ENCODE assay signal across 18 cellular contexts in the genomic region with DNA sequence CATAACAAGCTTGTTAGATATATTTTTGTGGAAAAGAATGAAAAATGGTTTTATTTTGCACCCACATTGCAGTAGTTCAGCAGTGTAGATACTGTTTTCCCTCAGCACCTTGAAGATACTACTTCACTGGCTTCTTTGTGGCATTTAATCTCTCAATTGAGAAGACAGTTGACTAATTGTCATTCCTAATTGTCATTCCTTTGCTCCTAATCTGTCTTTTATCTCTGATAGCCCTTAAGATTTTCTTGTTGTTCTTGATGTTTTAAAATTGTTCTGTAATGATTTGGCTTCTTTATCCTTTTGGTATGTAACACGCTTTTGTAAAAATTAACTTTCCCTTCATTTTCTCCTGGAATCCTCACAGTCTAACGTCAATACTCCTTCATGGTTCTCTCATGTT. TPM values are rescaled to one million over a fixed set of nuclear protein-coding genes. Genes with fewer than 3 reads are reported as not detected.
DNase-seq lines count a peak whose midpoint lies in the region; ATAC-seq, FAIRE-seq and TF ChIP-seq lines count a peak whose summit lies in the region.
"Had no signal": no experiment of that assay in that cellular context is flagged by ENCODE, and none has a peak within 500 bp of the region (broad histone marks: within the 10 kb centered on the region; RNA-seq: fewer than 3 reads in every experiment).

No MANE protein-coding gene starts in this region.

- in situ Hi-C loops in G401 (cut with HindIII; ENCODE audit: low sequenced_read_pairs) = no loop called here

- 0 out of 2 replicates have a peak overlapping the region, but pooled peaks have one; percentile 22 for H3K27ac Mint-ChIP-seq in GM23338
- H3K27ac Mint-ChIP-seq: CD4-positive, CD25-positive, alpha-beta regulatory T cell had no signal

- H2AFZ ChIP-seq in GM23338 (no peak overlapping the region), H1 (ENCODE audit: low read length) (no peak overlapping the region), neuronal stem cell (ENCODE audit: low read length) (no peak overlapping the region)

- H2BK120ac ChIP-seq in H1 (replicated peaks; ENCODE audit: low read depth, low read length) = no peak overlapping the region
- H2BK120ac ChIP-seq in neuronal stem cell (ENCODE audit: low read depth, low read length) = no peak overlapping the region

- H3K23me2 ChIP-seq in H1 (ENCODE audit: low read depth, low read length) = no peaks in the 10 kb centered on the region

- H3K23ac ChIP-seq in H1 (ENCODE audit: insufficient read length) = no peak overlapping the region
- H3K23ac ChIP-seq in neuronal stem cell (ENCODE audit: low read depth, low read length, poor library complexity) = no peak overlapping the region

- no peak for FAIRE-seq in H1 (lab: Jason Lieb, UNC)
- FAIRE-seq: A204.1, GM12891 had no signal

- H3F3A ChIP-seq in GM23338 (replicated peaks; ENCODE audit: low read depth) = no peaks in the 10 kb centered on the region; the same call in 1 of the 2 replicates

- TF ChIP-seq CTCF in GM23338 (conservative IDR thresholded peaks at IDR 0.05; ENCODE audit: low read depth in 2 of 2) (no peak), H1 (IDR thresholded peaks at IDR 0.05; ENCODE audit: control extremely low read depth in 1 of 3, insufficient read depth in 1 of 3, low read depth in 1 of 3, low read length in 3 of 3) (no peak)

- H2AK5ac ChIP-seq in H1 (ENCODE audit: low read depth, low read length) (no peak overlapping the region), neuronal stem cell (ENCODE audit: low read depth, low read length) (no peak overlapping the region)

- no peak for DNase-seq in GM23338 (ENCODE audit: low spot score)
- DNase-seq in H1 (ENCODE audit: low read depth in 1 of 2, low spot score in 2 of 2) = no peak
- DNase-seq in neuronal stem cell (ENCODE audit: low spot score) = no peak
- no peak for DNase-seq in activated naive CD4-positive, alpha-beta T cell treated with Interleukin-2 at 50 U/mL for 16 hours
- DNase-seq in G401 (ENCODE audit: low spot score) = no peak
- DNase-seq: ACHN; BE2C; C1 segment of cervical spinal cord; CD4-positive, CD25-positive, alpha-beta regulatory T cell; DMS79 treated with DMSO at 0.1 percent for 48 hours; EL; GOT3; Kasumi-1; KG1 had no signal

- H3K4me1 ChIP-seq in GM23338 (ENCODE audit: insufficient read depth) (peaks cover 19% of the 10 kb centered on the region; the same call in 1 of the 2 replicates), HUES6 (ENCODE audit: control insufficient read depth, insufficient read depth, low read length) (peaks cover 30% of the 10 kb centered on the region), H1 (replicated peaks in 1 of 4; ENCODE audit: control insufficient read depth in 3 of 4, insufficient read depth in 4 of 4, low read length in 3 of 4) (peaks cover 0 to 7% (median 2%) of the 10 kb centered on the region in 4 experiments; a peak in 5 of 7 replicates), neuronal stem cell (ENCODE audit: control insufficient read depth in 2 of 2, insufficient read depth in 1 of 2, low read depth in 1 of 2, low read length in 2 of 2) (no peaks in the 10 kb centered on the region)
- H3K4me1 ChIP-seq: BE2C had no signal

- H3K18ac ChIP-seq in H1 (ENCODE audit: extremely low read depth, low read length) (no peak overlapping the region), neuronal stem cell (ENCODE audit: low read length) (no peak overlapping the region)

- H3K9ac ChIP-seq in HUES6 (ENCODE audit: low read length) = no peak overlapping the region
- no peak overlapping the region for H3K9ac ChIP-seq in H1 (replicated peaks in 1 of 4; ENCODE audit: extremely low read depth in 1 of 4, low read depth in 3 of 4, low read length in 3 of 4)
- no peak overlapping the region for H3K9ac ChIP-seq in neuronal stem cell (ENCODE audit: low read depth, low read length, poor library complexity)

- H3K27me3 Mint-ChIP-seq in GM23338 (ENCODE audit: insufficient read depth, low read depth, poor library complexity) = peaks cover 5% of the 10 kb centered on the region

- CTCF ChIA-PET in H1 (lab: Charles Lee; ENCODE audit: partially characterized antibody) = no interaction called here

- no peaks in the 10 kb centered on the region for H3K36me3 ChIP-seq in GM23338 (ENCODE audit: insufficient read depth)
- no peaks in the 10 kb centered on the region for H3K36me3 ChIP-seq in HUES6 (ENCODE audit: control insufficient read depth, insufficient read depth, low read length)
- H3K36me3 ChIP-seq in H1 (ENCODE audit: control insufficient read depth in 2 of 4, insufficient read depth in 4 of 4, low read length in 3 of 4) = no peaks in the 10 kb centered on the region
- no peaks in the 10 kb centered on the region for H3K36me3 ChIP-seq in neuronal stem cell (replicated peaks in 1 of 2; ENCODE audit: control insufficient read depth in 2 of 2, insufficient read depth in 2 of 2, low read length in 2 of 2)
- H3K36me3 ChIP-seq: BE2C, HAP-1 had no signal

- no peaks in the 10 kb centered on the region for H3K79me2 ChIP-seq in GM23338 (replicated peaks; ENCODE audit: insufficient read depth)
- H3K79me2 ChIP-seq in H1 (ENCODE audit: control insufficient read depth in 1 of 2, insufficient read depth in 2 of 2, low read length in 2 of 2) = no peaks in the 10 kb centered on the region

- H3K27ac ChIP-seq in GM23338 (ENCODE audit: low read depth) = peak overlapping the region; percentile 47; the same call in 1 of the 2 replicates
- H3K27ac ChIP-seq in HUES6 (ENCODE audit: low read depth, low read length) = peak overlapping the region; percentile 84
- no peak overlapping the region for H3K27ac ChIP-seq in H1 (ENCODE audit: low read depth, low read length)
- no peak overlapping the region for H3K27ac ChIP-seq in neuronal stem cell (replicated peaks; ENCODE audit: low read length)

- H4K8ac ChIP-seq in H1 (ENCODE audit: extremely low read depth, insufficient read depth, low read length) (no peak overlapping the region), neuronal stem cell (ENCODE audit: low read depth, low read length) (no peak overlapping the region)

- no peak overlapping the region for H3K4ac ChIP-seq in H1 (replicated peaks; ENCODE audit: insufficient read length, low read depth, low read length)
- no peak overlapping the region for H3K4ac ChIP-seq in neuronal stem cell (ENCODE audit: low read length)

- H3K27me3 ChIP-seq in GM23338 (ENCODE audit: insufficient read depth) = no peaks in the 10 kb centered on the region
- no peaks in the 10 kb centered on the region for H3K27me3 ChIP-seq in HUES6 (ENCODE audit: control insufficient read depth, insufficient read depth, low read length)
- H3K27me3 ChIP-seq in H1 (replicated peaks in 1 of 4; ENCODE audit: control insufficient read depth in 3 of 4, extremely low read depth in 1 of 4, insufficient read depth in 3 of 4, low read length in 3 of 4) = no peaks in the 10 kb centered on the region
- no peaks in the 10 kb centered on the region for H3K27me3 ChIP-seq in neuronal stem cell (ENCODE audit: control insufficient read depth in 3 of 3, insufficient read depth in 3 of 3, low read depth in 1 of 3, low read length in 3 of 3)
- H3K27me3 ChIP-seq: BE2C had no signal

- H3K14ac ChIP-seq in H1 (ENCODE audit: insufficient read length) (no peak overlapping the region), neuronal stem cell (ENCODE audit: low read length) (no peak overlapping the region)

- no peak overlapping the region for H3K56ac ChIP-seq in H1 (replicated peaks; ENCODE audit: insufficient read length, low read depth, low read length)

- POLR2A ChIA-PET in H1 (lab: Charles Lee; ENCODE audit: partially characterized antibody) = interaction anchor here (1.4 kb wide), 1 partner anchor 14 kb away, joined by 3 read pairs; no protein-coding TSS in a partner anchor

- peaks cover 27% of the 10 kb centered on the region for H3K4me1 Mint-ChIP-seq in GM23338
- H3K4me1 Mint-ChIP-seq: CD4-positive, CD25-positive, alpha-beta regulatory T cell had no signal

- ATAC-seq in GM23338 = no peak

- H3K4me3 ChIP-seq in GM23338 (no peak overlapping the region), HUES6 (ENCODE audit: low read depth, low read length) (no peak overlapping the region), H1 (ENCODE audit: extremely low read depth in 1 of 4, insufficient read depth in 2 of 4, low read depth in 3 of 4, low read length in 4 of 4) (no peak overlapping the region), neuronal stem cell (ENCODE audit: low read length in 2 of 2) (no peak overlapping the region)
- H3K4me3 ChIP-seq: HAP-1 had no signal

- no peaks in the 10 kb centered on the region for H3K9me3 ChIP-seq in HUES6 (ENCODE audit: control insufficient read depth, insufficient read depth, low read depth, low read length)
- no peaks in the 10 kb centered on the region for H3K9me3 ChIP-seq in H1 (ENCODE audit: insufficient read depth in 2 of 2, low read depth in 1 of 2, low read length in 1 of 2)
- H3K9me3 ChIP-seq in neuronal stem cell (replicated peaks in 1 of 2; ENCODE audit: control insufficient read depth in 2 of 2, insufficient read depth in 1 of 2, low read depth in 1 of 2, low read length in 2 of 2) = no peaks in the 10 kb centered on the region
- H3K9me3 ChIP-seq: BE2C, HAP-1 had no signal

- H4K91ac ChIP-seq in H1 (replicated peaks; ENCODE audit: insufficient read length, low read length) (no peak overlapping the region), neuronal stem cell (ENCODE audit: low read depth, low read length, poor library complexity) (no peak overlapping the region)

- TF ChIP-seq RAD21 in H1 (IDR thresholded peaks at IDR 0.05 in 1 of 2, conservative IDR thresholded peaks at IDR 0.05 in 1 of 2; ENCODE audit: low read depth in 2 of 2, low read length in 2 of 2) = no peak

- H2BK20ac ChIP-seq in H1 (ENCODE audit: low read length) = no peak overlapping the region

- H3K79me1 ChIP-seq in H1 (ENCODE audit: low read depth, low read length) = no peaks in the 10 kb centered on the region
- no peaks in the 10 kb centered on the region for H3K79me1 ChIP-seq in neuronal stem cell (ENCODE audit: low read depth, low read length)

- H3K9me2 ChIP-seq in GM23338 (ENCODE audit: insufficient read depth) = no peaks in the 10 kb centered on the region

- no peak overlapping the region for H3K4me3 Mint-ChIP-seq in GM23338
- H3K4me3 Mint-ChIP-seq: CD4-positive, CD25-positive, alpha-beta regulatory T cell had no signal

- H4K5ac ChIP-seq in H1 (ENCODE audit: insufficient read length, low read depth, low read length) = peak overlapping the region; percentile 71

- 44% methylated on average over 2 of the region's 2 CpGs; no CpG with 5 or more reads in 1 of the 2 experiments for WGBS in H1 (ENCODE audit: extremely low coverage in 1 of 2, insufficient coverage in 1 of 2, insufficient read length in 1 of 2, insufficient replicate concordance in 2 of 2, low coverage in 1 of 2, low lambda C conversion rate in 2 of 2, missing lambda C conversion rate in 1 of 2), 2 experiments
- WGBS in neuronal stem cell (ENCODE audit: extremely low coverage in 2 of 2, insufficient read length in 2 of 2, insufficient replicate concordance in 1 of 2), 2 donors = no CpG with 5 or more reads among the region's 2 CpGs

- H2BK15ac ChIP-seq in H1 (ENCODE audit: low read length) = no peak overlapping the region
- H2BK15ac ChIP-seq in neuronal stem cell (ENCODE audit: low read length) = no peak overlapping the region

- TF ChIP-seq EP300 in H1 (IDR thresholded peaks at IDR 0.05; ENCODE audit: borderline replicate concordance in 1 of 2, low read depth in 2 of 2, low read length in 2 of 2) = no peak

- no peaks in the 10 kb centered on the region for H3K9me3 Mint-ChIP-seq in GM23338
- H3K9me3 Mint-ChIP-seq: CD4-positive, CD25-positive, alpha-beta regulatory T cell had no signal

- TF ChIP-seq POLR2A in H1 (IDR thresholded peaks at IDR 0.05; ENCODE audit: control extremely low read depth in 1 of 2, low read depth in 2 of 2, low read length in 2 of 2) = no peak

- H2BK12ac ChIP-seq in H1 (ENCODE audit: low read depth, low read length) (no peak overlapping the region), neuronal stem cell (ENCODE audit: low read length) (no peak overlapping the region)

- H4K20me1 ChIP-seq in GM23338 (replicated peaks; ENCODE audit: insufficient read depth) (no peaks in the 10 kb centered on the region), H1 (replicated peaks in 1 of 2; ENCODE audit: control insufficient read depth in 1 of 2, insufficient read depth in 2 of 2, low read length in 2 of 2) (no peaks in the 10 kb centered on the region)

- H3K4me2 ChIP-seq in GM23338 (0 out of 2 replicates have a peak overlapping the region, but pooled peaks have one; percentile 30), H1 (ENCODE audit: insufficient read depth in 1 of 2, low read depth in 2 of 2, low read length in 2 of 2) (no peak overlapping the region), neuronal stem cell (ENCODE audit: insufficient read depth, low read length, poor library complexity, severe bottlenecking) (no peak overlapping the region)

- no peaks in the 10 kb centered on the region for H3K36me3 Mint-ChIP-seq in GM23338 (ENCODE audit: low read depth)
- H3K36me3 Mint-ChIP-seq: CD4-positive, CD25-positive, alpha-beta regulatory T cell had no signal

- H2BK5ac ChIP-seq in H1 (ENCODE audit: low read depth, low read length) (no peak overlapping the region), neuronal stem cell (ENCODE audit: low read length) (no peak overlapping the region)

RNA-seq across cellular contexts. Expression of gene CCNYL1, which starts 38.0 kb away (rescaled TPM):
- total RNA-seq in GM23338 (2014; rRNA removed; shearing (Covaris generic)) = 32.1 and 35.1 TPM in 2 replicates
- polyA plus RNA-seq in GM23338 (2016; fragmentation: Nextera tagmentation; extraction: Ambion mirVana) = 19.6 and 20.8 TPM in 2 replicates
- total RNA-seq in H1 (2021; fragmentation: NEBNext Ultra II Directional; extraction: Animal tissue kit (Norgen Biotek cat#: 25700)) = 35.4 and 36.2 TPM in 2 replicates
- 10.0 and 13.3 TPM in 2 replicates for polyA plus RNA-seq in H1 (2011; rRNA removed)
- polyA plus RNA-seq in H1 (2011; cell fraction: cytosol; rRNA removed) = 14.2 TPM
- 15.5 TPM for polyA plus RNA-seq in H1 (2011; cell fraction: nucleus; rRNA removed)
- polyA plus RNA-seq in H1 (2012, experiment 1 of 2) = 14.6 to 24.3 TPM (median 18.2 TPM) in 4 replicates
- polyA plus RNA-seq in H1 (2012, experiment 2 of 2) = 5.1 TPM
- polyA plus RNA-seq in H1 (2013, experiment 1 of 2) = 33.4 TPM
- 31.5 TPM for polyA plus RNA-seq in H1 (2013, experiment 2 of 2)
- polyA minus RNA-seq in H1 (2011; rRNA and poly(A)+ RNA removed) = 16.6 and 23.9 TPM in 2 replicates
- polyA minus RNA-seq in H1 (2011; cell fraction: cytosol; rRNA and poly(A)+ RNA removed) = 16.3 TPM
- 24.5 TPM for polyA minus RNA-seq in H1 (2011; cell fraction: nucleus; rRNA and poly(A)+ RNA removed)
- 24.1 TPM for polyA plus RNA-seq in neuronal stem cell (2013, experiment 1 of 2)
- polyA plus RNA-seq in neuronal stem cell (2013, experiment 2 of 2) = 23.5 TPM
- total RNA-seq in G401 (2014; rRNA removed; shearing (Covaris generic)) = 39.6 and 43.0 TPM in 2 replicates

RNA-seq across cellular contexts. Expression of gene METTL21A, which starts 48.2 kb away (rescaled TPM):
- total RNA-seq in GM23338 (2014; rRNA removed; shearing (Covaris generic)) = 86.0 and 92.8 TPM in 2 replicates
- polyA plus RNA-seq in GM23338 (2016; fragmentation: Nextera tagmentation; extraction: Ambion mirVana) = 106 and 118 TPM in 2 replicates
- 52.2 and 55.0 TPM in 2 replicates for total RNA-seq in H1 (2021; fragmentation: NEBNext Ultra II Directional; extraction: Animal tissue kit (Norgen Biotek cat#: 25700))
- 31.3 and 36.2 TPM in 2 replicates for polyA plus RNA-seq in H1 (2011; rRNA removed)
- polyA plus RNA-seq in H1 (2011; cell fraction: cytosol; rRNA removed) = 42.3 TPM
- polyA plus RNA-seq in H1 (2011; cell fraction: nucleus; rRNA removed) = 28.2 TPM
- 34.3 to 54.3 TPM (median 39.9 TPM) in 4 replicates for polyA plus RNA-seq in H1 (2012, experiment 1 of 2)
- 22.8 TPM for polyA plus RNA-seq in H1 (2012, experiment 2 of 2)
- 49.9 TPM for polyA plus RNA-seq in H1 (2013, experiment 1 of 2)
- 56.1 TPM for polyA plus RNA-seq in H1 (2013, experiment 2 of 2)
- polyA minus RNA-seq in H1 (2011; rRNA and poly(A)+ RNA removed) = 11.4 and 16.9 TPM in 2 replicates
- 24.6 TPM for polyA minus RNA-seq in H1 (2011; cell fraction: cytosol; rRNA and poly(A)+ RNA removed)
- polyA minus RNA-seq in H1 (2011; cell fraction: nucleus; rRNA and poly(A)+ RNA removed) = 18.1 TPM
- polyA plus RNA-seq in neuronal stem cell (2013, experiment 1 of 2) = 58.1 TPM
- 58.4 TPM for polyA plus RNA-seq in neuronal stem cell (2013, experiment 2 of 2)
- 72.0 and 73.8 TPM in 2 replicates for total RNA-seq in G401 (2014; rRNA removed; shearing (Covaris generic))

Comparison
In these comparisons a context has a peak if more than half of its experiments do, and no peak if none do; other contexts are left out.
1. H3K27ac ChIP-seq: peak in GM23338 (single experiment) and HUES6 (single experiment); none in H1 (single experiment) and neuronal stem cell (single experiment).